28 cellular contexts compared by ENCODE assay signal in the genomic region with DNA sequence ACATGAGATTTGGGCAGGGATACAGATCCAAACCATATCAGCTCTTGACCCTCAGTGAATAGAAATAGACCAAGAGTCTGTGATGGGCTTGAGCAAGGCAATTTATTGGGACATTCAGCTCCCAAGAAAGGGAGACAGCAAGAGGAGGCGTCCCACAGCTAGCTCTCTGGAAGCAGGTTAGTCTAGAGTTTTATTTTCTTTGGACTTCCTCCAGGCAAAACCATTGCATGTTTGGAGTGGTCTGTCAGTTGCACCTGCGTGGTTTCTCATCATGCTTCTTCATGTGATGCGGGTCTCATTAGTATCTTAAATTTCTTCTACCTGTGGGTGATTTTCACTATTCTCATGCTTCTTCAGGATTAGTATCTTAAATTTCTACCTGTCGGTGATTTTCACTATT.
"Had no signal": no experiment of that assay in that cellular context is flagged by ENCODE, and none has a peak within 500 bp of the region (broad histone marks: within the 10 kb centered on the region; RNA-seq: fewer than 3 reads in every experiment).

No MANE protein-coding gene starts in this region.

- ATAC-seq: effector memory CD8-positive, alpha-beta T cell; esophagus mucosa; foreskin keratinocyte; gastrocnemius medialis; gastroesophageal sphincter; heart left ventricle; heart right ventricle had no signal

- H3K4me3 ChIP-seq: colonic mucosa, coronary artery, dorsolateral prefrontal cortex, esophagus muscularis mucosa, esophagus squamous epithelium, gastrocnemius medialis, gastroesophageal sphincter, heart left ventricle, heart right ventricle had no signal

- FAIRE-seq: colon, endometrium, endothelial cell of umbilical vein, frontal cortex had no signal

- H3K9me3 ChIP-seq: colonic mucosa, gastrocnemius medialis had no signal

- H3K27ac ChIP-seq: colonic mucosa, coronary artery, dorsolateral prefrontal cortex, epithelial cell of prostate, esophagus muscularis mucosa, esophagus squamous epithelium, foreskin keratinocyte, gastrocnemius medialis, gastroesophageal sphincter, heart left ventricle, heart right ventricle had no signal

- H3K27me3 ChIP-seq: colonic mucosa, dorsolateral prefrontal cortex, esophagus muscularis mucosa, esophagus squamous epithelium, foreskin keratinocyte, gastrocnemius medialis, gastroesophageal sphincter, heart left ventricle, heart right ventricle had no signal

- H3K36me3 ChIP-seq: colonic mucosa, esophagus muscularis mucosa, esophagus squamous epithelium, gastrocnemius medialis, gastroesophageal sphincter, heart left ventricle, heart right ventricle had no signal

- DNase-seq: colonic mucosa; cortex of kidney; dermis blood vessel endothelial cell; dorsolateral prefrontal cortex; effector CD4-positive, alpha-beta T cell; effector CD8-positive, alpha-beta T cell; effector memory CD4-positive, alpha-beta T cell; effector memory CD8-positive, alpha-beta T cell; endodermal cell; erythroblast; esophagus squamous epithelium; foreskin fibroblast; foreskin keratinocyte; foreskin melanocyte; gastrocnemius medialis; glutamatergic neuron; head of caudate nucleus; heart left ventricle; heart right ventricle had no signal

- H3K4me1 ChIP-seq: colonic mucosa, esophagus muscularis mucosa, esophagus squamous epithelium, foreskin keratinocyte, gastrocnemius medialis, gastroesophageal sphincter, heart left ventricle, heart right ventricle had no signal
